In genomic region chrX:24859211-24859841, GRCh38 we compare ENCODE assay signal across 1 cellular context.
TF ChIP-seq lines count a peak whose summit lies in the region.

No MANE protein-coding gene starts in this region.

TF ChIP-seq in H1, 55 proteins besides CTCF, POLR2A, EP300 and RAD21:
- TF ChIP-seq ATF3 (IDR thresholded peaks at IDR 0.05; ENCODE audit: insufficient read depth, low read depth, low read length) (no peak), USF2 (IDR thresholded peaks at IDR 0.05; ENCODE audit: low read length) (no peak), HDAC2 (IDR thresholded peaks at IDR 0.05; ENCODE audit: borderline replicate concordance in 1 of 2, low read depth in 2 of 2, low read length in 2 of 2) (no peak), BRCA1 (IDR thresholded peaks at IDR 0.05; ENCODE audit: low read depth, low read length) (no peak), RBBP5 (IDR thresholded peaks at IDR 0.05; ENCODE audit: borderline replicate concordance, low read depth, low read length) (no peak), SUZ12 (IDR thresholded peaks at IDR 0.05; ENCODE audit: low read length) (no peak), YY1 (IDR thresholded peaks at IDR 0.05; ENCODE audit: low read depth, low read length) (no peak), BACH1 (IDR thresholded peaks at IDR 0.05; ENCODE audit: low read length) (no peak), KDM4A (IDR thresholded peaks at IDR 0.05; ENCODE audit: low read depth, low read length, severe bottlenecking) (no peak), CEBPB (IDR thresholded peaks at IDR 0.05; ENCODE audit: low read depth, low read length) (no peak), TEAD4 (IDR thresholded peaks at IDR 0.05; ENCODE audit: low read depth, low read length) (no peak), JUND (IDR thresholded peaks at IDR 0.05; ENCODE audit: low read length) (no peak), EZH2 (IDR thresholded peaks at IDR 0.05; ENCODE audit: low read depth, low read length, severe bottlenecking) (no peak), RNF2 (IDR thresholded peaks at IDR 0.05; ENCODE audit: borderline replicate concordance, low read depth, low read length, missing control alignments, poor library complexity, severe bottlenecking) (no peak), MAFK (IDR thresholded peaks at IDR 0.05; ENCODE audit: low read depth, low read length) (no peak), RXRA (IDR thresholded peaks at IDR 0.05; ENCODE audit: insufficient read depth, low read depth, low read length) (no peak), GTF2F1 (IDR thresholded peaks at IDR 0.05; ENCODE audit: borderline replicate concordance, low read depth, low read length) (no peak), NRF1 (IDR thresholded peaks at IDR 0.05; ENCODE audit: low read depth, low read length) (no peak), SRF (IDR thresholded peaks at IDR 0.05; ENCODE audit: low read depth, low read length) (no peak)
